Comparison of ENCODE assay signal across 1 cellular context in the genomic region with DNA sequence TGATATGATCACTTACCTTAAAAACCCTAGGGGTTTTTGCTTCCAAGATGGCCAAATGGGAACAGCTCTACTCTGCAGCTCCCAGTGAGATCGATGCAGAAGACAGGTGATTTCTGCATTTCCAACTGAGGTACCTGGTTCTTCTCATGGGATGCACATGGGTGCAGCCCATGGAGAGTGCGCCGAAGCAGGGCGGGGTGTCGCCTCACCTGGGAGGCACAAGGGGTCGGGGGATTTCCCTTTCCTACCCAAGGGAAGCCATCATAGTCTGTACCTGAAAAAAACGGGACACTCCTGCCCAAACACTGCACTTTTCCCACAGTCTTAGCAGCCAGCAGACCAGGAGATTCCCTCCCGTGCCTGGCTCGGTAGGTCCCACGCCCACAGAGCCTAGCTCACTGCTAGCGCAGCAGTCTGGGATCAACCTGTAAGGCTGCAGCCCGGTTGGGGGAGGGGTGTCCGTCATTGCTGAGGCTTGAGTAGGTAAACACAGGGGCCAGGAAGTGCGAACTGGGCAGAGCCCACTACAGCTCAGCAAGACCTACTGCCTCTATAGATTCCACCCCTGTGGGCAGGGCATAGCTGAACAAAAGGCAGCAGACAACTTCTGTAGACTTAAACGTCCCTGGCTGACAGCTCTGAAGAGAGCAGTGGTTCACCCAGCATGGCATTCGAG.
TF ChIP-seq lines count a peak whose summit lies in the region.

No MANE protein-coding gene starts in this region.

TF ChIP-seq in HepG2, 621 proteins besides CTCF, POLR2A, EP300 and RAD21 (continued from another document and continues in another):
- TF ChIP-seq, protein P1, sequence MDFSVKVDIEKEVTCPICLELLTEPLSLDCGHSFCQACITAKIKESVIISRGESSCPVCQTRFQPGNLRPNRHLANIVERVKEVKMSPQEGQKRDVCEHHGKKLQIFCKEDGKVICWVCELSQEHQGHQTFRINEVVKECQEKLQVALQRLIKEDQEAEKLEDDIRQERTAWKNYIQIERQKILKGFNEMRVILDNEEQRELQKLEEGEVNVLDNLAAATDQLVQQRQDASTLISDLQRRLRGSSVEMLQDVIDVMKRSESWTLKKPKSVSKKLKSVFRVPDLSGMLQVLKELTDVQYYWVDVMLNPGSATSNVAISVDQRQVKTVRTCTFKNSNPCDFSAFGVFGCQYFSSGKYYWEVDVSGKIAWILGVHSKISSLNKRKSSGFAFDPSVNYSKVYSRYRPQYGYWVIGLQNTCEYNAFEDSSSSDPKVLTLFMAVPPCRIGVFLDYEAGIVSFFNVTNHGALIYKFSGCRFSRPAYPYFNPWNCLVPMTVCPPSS (IDR thresholded peaks at IDR 0.05): no peak
- TF ChIP-seq DPF2 (CRISPR knock-in tag; IDR thresholded peaks at IDR 0.05; ENCODE audit: borderline replicate concordance, low read depth): peak; percentile 32; the same call in 1 of the 2 replicates
- no peak for TF ChIP-seq HCFC1 (IDR thresholded peaks at IDR 0.05; ENCODE audit: low read depth, low read length)
- TF ChIP-seq, protein P2, sequence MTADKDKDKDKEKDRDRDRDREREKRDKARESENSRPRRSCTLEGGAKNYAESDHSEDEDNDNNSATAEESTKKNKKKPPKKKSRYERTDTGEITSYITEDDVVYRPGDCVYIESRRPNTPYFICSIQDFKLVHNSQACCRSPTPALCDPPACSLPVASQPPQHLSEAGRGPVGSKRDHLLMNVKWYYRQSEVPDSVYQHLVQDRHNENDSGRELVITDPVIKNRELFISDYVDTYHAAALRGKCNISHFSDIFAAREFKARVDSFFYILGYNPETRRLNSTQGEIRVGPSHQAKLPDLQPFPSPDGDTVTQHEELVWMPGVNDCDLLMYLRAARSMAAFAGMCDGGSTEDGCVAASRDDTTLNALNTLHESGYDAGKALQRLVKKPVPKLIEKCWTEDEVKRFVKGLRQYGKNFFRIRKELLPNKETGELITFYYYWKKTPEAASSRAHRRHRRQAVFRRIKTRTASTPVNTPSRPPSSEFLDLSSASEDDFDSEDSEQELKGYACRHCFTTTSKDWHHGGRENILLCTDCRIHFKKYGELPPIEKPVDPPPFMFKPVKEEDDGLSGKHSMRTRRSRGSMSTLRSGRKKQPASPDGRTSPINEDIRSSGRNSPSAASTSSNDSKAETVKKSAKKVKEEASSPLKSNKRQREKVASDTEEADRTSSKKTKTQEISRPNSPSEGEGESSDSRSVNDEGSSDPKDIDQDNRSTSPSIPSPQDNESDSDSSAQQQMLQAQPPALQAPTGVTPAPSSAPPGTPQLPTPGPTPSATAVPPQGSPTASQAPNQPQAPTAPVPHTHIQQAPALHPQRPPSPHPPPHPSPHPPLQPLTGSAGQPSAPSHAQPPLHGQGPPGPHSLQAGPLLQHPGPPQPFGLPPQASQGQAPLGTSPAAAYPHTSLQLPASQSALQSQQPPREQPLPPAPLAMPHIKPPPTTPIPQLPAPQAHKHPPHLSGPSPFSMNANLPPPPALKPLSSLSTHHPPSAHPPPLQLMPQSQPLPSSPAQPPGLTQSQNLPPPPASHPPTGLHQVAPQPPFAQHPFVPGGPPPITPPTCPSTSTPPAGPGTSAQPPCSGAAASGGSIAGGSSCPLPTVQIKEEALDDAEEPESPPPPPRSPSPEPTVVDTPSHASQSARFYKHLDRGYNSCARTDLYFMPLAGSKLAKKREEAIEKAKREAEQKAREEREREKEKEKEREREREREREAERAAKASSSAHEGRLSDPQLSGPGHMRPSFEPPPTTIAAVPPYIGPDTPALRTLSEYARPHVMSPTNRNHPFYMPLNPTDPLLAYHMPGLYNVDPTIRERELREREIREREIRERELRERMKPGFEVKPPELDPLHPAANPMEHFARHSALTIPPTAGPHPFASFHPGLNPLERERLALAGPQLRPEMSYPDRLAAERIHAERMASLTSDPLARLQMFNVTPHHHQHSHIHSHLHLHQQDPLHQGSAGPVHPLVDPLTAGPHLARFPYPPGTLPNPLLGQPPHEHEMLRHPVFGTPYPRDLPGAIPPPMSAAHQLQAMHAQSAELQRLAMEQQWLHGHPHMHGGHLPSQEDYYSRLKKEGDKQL (CRISPR knock-in tag; IDR thresholded peaks at IDR 0.05; ENCODE audit: low read depth): no peak
- TF ChIP-seq, protein P3, sequence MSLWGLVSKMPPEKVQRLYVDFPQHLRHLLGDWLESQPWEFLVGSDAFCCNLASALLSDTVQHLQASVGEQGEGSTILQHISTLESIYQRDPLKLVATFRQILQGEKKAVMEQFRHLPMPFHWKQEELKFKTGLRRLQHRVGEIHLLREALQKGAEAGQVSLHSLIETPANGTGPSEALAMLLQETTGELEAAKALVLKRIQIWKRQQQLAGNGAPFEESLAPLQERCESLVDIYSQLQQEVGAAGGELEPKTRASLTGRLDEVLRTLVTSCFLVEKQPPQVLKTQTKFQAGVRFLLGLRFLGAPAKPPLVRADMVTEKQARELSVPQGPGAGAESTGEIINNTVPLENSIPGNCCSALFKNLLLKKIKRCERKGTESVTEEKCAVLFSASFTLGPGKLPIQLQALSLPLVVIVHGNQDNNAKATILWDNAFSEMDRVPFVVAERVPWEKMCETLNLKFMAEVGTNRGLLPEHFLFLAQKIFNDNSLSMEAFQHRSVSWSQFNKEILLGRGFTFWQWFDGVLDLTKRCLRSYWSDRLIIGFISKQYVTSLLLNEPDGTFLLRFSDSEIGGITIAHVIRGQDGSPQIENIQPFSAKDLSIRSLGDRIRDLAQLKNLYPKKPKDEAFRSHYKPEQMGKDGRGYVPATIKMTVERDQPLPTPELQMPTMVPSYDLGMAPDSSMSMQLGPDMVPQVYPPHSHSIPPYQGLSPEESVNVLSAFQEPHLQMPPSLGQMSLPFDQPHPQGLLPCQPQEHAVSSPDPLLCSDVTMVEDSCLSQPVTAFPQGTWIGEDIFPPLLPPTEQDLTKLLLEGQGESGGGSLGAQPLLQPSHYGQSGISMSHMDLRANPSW (CRISPR knock-in tag; IDR thresholded peaks at IDR 0.05; ENCODE audit: borderline replicate concordance): no peak
- TF ChIP-seq, protein P4, sequence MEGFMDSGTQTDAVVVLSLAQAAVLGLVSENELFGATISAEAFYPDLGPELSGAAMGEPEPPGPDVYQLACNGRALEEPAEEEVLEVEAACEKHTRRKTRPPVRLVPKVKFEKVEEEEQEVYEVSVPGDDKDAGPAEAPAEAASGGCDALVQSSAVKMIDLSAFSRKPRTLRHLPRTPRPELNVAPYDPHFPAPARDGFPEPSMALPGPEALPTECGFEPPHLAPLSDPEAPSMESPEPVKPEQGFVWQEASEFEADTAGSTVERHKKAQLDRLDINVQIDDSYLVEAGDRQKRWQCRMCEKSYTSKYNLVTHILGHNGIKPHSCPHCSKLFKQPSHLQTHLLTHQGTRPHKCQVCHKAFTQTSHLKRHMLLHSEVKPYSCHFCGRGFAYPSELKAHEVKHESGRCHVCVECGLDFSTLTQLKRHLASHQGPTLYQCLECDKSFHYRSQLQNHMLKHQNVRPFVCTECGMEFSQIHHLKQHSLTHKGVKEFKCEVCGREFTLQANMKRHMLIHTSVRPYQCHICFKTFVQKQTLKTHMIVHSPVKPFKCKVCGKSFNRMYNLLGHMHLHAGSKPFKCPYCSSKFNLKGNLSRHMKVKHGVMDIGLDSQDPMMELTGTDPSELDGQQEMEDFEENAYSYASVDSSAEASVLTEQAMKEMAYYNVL (CRISPR knock-in tag; IDR thresholded peaks at IDR 0.05; ENCODE audit: borderline replicate concordance): no peak
- TF ChIP-seq AHR (CRISPR knock-in tag; IDR thresholded peaks at IDR 0.05): no peak
- TF ChIP-seq ZNF263 (CRISPR knock-in tag; IDR thresholded peaks at IDR 0.05): no peak
- TF ChIP-seq, protein P5, sequence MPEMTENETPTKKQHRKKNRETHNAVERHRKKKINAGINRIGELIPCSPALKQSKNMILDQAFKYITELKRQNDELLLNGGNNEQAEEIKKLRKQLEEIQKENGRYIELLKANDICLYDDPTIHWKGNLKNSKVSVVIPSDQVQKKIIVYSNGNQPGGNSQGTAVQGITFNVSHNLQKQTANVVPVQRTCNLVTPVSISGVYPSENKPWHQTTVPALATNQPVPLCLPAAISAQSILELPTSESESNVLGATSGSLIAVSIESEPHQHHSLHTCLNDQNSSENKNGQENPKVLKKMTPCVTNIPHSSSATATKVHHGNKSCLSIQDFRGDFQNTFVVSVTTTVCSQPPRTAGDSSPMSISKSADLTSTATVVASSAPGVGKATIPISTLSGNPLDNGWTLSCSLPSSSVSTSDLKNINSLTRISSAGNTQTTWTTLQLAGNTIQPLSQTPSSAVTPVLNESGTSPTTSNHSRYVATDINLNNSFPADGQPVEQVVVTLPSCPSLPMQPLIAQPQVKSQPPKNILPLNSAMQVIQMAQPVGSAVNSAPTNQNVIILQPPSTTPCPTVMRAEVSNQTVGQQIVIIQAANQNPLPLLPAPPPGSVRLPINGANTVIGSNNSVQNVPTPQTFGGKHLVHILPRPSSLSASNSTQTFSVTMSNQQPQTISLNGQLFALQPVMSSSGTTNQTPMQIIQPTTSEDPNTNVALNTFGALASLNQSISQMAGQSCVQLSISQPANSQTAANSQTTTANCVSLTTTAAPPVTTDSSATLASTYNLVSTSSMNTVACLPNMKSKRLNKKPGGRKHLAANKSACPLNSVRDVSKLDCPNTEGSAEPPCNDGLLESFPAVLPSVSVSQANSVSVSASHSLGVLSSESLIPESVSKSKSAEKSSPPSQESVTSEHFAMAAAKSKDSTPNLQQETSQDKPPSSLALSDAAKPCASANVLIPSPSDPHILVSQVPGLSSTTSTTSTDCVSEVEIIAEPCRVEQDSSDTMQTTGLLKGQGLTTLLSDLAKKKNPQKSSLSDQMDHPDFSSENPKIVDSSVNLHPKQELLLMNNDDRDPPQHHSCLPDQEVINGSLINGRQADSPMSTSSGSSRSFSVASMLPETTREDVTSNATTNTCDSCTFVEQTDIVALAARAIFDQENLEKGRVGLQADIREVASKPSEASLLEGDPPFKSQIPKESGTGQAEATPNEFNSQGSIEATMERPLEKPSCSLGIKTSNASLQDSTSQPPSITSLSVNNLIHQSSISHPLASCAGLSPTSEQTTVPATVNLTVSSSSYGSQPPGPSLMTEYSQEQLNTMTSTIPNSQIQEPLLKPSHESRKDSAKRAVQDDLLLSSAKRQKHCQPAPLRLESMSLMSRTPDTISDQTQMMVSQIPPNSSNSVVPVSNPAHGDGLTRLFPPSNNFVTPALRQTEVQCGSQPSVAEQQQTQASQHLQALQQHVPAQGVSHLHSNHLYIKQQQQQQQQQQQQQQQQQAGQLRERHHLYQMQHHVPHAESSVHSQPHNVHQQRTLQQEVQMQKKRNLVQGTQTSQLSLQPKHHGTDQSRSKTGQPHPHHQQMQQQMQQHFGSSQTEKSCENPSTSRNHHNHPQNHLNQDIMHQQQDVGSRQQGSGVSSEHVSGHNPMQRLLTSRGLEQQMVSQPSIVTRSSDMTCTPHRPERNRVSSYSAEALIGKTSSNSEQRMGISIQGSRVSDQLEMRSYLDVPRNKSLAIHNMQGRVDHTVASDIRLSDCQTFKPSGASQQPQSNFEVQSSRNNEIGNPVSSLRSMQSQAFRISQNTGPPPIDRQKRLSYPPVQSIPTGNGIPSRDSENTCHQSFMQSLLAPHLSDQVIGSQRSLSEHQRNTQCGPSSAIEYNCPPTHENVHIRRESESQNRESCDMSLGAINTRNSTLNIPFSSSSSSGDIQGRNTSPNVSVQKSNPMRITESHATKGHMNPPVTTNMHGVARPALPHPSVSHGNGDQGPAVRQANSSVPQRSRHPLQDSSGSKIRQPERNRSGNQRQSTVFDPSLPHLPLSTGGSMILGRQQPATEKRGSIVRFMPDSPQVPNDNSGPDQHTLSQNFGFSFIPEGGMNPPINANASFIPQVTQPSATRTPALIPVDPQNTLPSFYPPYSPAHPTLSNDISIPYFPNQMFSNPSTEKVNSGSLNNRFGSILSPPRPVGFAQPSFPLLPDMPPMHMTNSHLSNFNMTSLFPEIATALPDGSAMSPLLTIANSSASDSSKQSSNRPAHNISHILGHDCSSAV (CRISPR knock-in tag; IDR thresholded peaks at IDR 0.05; ENCODE audit: borderline replicate concordance): no peak
- no peak for TF ChIP-seq ZNF253 (CRISPR knock-in tag; IDR thresholded peaks at IDR 0.05; ENCODE audit: borderline replicate concordance)
- no peak for TF ChIP-seq ZNF569 (CRISPR knock-in tag; IDR thresholded peaks at IDR 0.05; ENCODE audit: borderline replicate concordance)
- TF ChIP-seq, protein P6, sequence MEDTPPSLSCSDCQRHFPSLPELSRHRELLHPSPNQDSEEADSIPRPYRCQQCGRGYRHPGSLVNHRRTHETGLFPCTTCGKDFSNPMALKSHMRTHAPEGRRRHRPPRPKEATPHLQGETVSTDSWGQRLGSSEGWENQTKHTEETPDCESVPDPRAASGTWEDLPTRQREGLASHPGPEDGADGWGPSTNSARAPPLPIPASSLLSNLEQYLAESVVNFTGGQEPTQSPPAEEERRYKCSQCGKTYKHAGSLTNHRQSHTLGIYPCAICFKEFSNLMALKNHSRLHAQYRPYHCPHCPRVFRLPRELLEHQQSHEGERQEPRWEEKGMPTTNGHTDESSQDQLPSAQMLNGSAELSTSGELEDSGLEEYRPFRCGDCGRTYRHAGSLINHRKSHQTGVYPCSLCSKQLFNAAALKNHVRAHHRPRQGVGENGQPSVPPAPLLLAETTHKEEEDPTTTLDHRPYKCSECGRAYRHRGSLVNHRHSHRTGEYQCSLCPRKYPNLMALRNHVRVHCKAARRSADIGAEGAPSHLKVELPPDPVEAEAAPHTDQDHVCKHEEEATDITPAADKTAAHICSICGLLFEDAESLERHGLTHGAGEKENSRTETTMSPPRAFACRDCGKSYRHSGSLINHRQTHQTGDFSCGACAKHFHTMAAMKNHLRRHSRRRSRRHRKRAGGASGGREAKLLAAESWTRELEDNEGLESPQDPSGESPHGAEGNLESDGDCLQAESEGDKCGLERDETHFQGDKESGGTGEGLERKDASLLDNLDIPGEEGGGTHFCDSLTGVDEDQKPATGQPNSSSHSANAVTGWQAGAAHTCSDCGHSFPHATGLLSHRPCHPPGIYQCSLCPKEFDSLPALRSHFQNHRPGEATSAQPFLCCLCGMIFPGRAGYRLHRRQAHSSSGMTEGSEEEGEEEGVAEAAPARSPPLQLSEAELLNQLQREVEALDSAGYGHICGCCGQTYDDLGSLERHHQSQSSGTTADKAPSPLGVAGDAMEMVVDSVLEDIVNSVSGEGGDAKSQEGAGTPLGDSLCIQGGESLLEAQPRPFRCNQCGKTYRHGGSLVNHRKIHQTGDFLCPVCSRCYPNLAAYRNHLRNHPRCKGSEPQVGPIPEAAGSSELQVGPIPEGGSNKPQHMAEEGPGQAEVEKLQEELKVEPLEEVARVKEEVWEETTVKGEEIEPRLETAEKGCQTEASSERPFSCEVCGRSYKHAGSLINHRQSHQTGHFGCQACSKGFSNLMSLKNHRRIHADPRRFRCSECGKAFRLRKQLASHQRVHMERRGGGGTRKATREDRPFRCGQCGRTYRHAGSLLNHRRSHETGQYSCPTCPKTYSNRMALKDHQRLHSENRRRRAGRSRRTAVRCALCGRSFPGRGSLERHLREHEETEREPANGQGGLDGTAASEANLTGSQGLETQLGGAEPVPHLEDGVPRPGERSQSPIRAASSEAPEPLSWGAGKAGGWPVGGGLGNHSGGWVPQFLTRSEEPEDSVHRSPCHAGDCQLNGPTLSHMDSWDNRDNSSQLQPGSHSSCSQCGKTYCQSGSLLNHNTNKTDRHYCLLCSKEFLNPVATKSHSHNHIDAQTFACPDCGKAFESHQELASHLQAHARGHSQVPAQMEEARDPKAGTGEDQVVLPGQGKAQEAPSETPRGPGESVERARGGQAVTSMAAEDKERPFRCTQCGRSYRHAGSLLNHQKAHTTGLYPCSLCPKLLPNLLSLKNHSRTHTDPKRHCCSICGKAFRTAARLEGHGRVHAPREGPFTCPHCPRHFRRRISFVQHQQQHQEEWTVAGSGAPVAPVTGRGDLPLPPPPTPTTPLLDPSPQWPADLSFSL (CRISPR knock-in tag; IDR thresholded peaks at IDR 0.05): no peak
- TF ChIP-seq ZFP82 (CRISPR knock-in tag; IDR thresholded peaks at IDR 0.05; ENCODE audit: borderline replicate concordance): no peak
- no peak for TF ChIP-seq KDM4B (CRISPR knock-in tag; IDR thresholded peaks at IDR 0.05)
- TF ChIP-seq, protein P7, sequence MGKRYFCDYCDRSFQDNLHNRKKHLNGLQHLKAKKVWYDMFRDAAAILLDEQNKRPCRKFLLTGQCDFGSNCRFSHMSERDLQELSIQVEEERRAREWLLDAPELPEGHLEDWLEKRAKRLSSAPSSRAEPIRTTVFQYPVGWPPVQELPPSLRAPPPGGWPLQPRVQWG (CRISPR knock-in tag; IDR thresholded peaks at IDR 0.05; ENCODE audit: borderline replicate concordance, low read depth): no peak
- TF ChIP-seq ZNF567 (CRISPR knock-in tag; IDR thresholded peaks at IDR 0.05; ENCODE audit: borderline replicate concordance): no peak
- no peak for TF ChIP-seq FOXP1 (IDR thresholded peaks at IDR 0.05)
- peak; percentile 59; the same call in 1 of the 2 replicates for TF ChIP-seq FOXP1 (CRISPR knock-in tag; IDR thresholded peaks at IDR 0.05)
